Comparison of ENCODE assay signal across 23 cellular contexts in genomic region chr7:44972562-44972961, GRCh38. TPM values are rescaled to one million over a fixed set of nuclear protein-coding genes. Genes with fewer than 3 reads are reported as not detected.
DNase-seq lines count a peak whose midpoint lies in the region; ATAC-seq and TF ChIP-seq lines count a peak whose summit lies in the region.
"Had no signal": no experiment of that assay in that cellular context is flagged by ENCODE, and none has a peak within 500 bp of the region (broad histone marks: within the 10 kb centered on the region; RNA-seq: fewer than 3 reads in every experiment).

No MANE protein-coding gene starts in this region.

- no peaks in the 10 kb centered on the region for H3K27me3 Mint-ChIP-seq in CD4-positive, CD25-positive, alpha-beta regulatory T cell
- H3K27me3 Mint-ChIP-seq in activated naive CD8-positive, alpha-beta T cell treated with anti-CD3 and anti-CD28 coated beads, Interleukin-2, amount 10 ng/mL, durations not matched to agents 7 days and 5 days = no peaks in the 10 kb centered on the region

- H3K27me3 ChIP-seq in CD4-positive, CD25-positive, alpha-beta regulatory T cell (ENCODE audit: control insufficient read depth, insufficient read depth, low read length) = no peaks in the 10 kb centered on the region
- H3K27me3 ChIP-seq in neuronal stem cell (ENCODE audit: control insufficient read depth in 3 of 3, insufficient read depth in 3 of 3, low read depth in 1 of 3, low read length in 3 of 3) (peaks cover 0 to 6% (median 0%) of the 10 kb centered on the region in 3 experiments), PC-3 (ENCODE audit: low read length) (no peaks in the 10 kb centered on the region), smooth muscle cell (ENCODE audit: low read depth) (no peaks in the 10 kb centered on the region)
- H3K27me3 ChIP-seq: esophagus squamous epithelium, ovary, Peyer's patch, testis had no signal

- peaks cover 39% of the 10 kb centered on the region for H3K4me1 ChIP-seq in CD4-positive, CD25-positive, alpha-beta regulatory T cell (ENCODE audit: control insufficient read depth, insufficient read depth, low read length, poor library complexity, severe bottlenecking)
- H3K4me1 ChIP-seq in neuronal stem cell (ENCODE audit: control insufficient read depth in 2 of 2, insufficient read depth in 1 of 2, low read depth in 1 of 2, low read length in 2 of 2) (peaks cover 0 to 4% of the 10 kb centered on the region in 2 donors), PC-3 (ENCODE audit: insufficient read depth, low read length) (no peaks in the 10 kb centered on the region), smooth muscle cell (ENCODE audit: low read depth) (no peaks in the 10 kb centered on the region)
- H3K4me1 ChIP-seq: testis had no signal

- no peaks in the 10 kb centered on the region for H3K9me3 Mint-ChIP-seq in CD4-positive, CD25-positive, alpha-beta regulatory T cell
- no peaks in the 10 kb centered on the region for H3K9me3 Mint-ChIP-seq in activated naive CD8-positive, alpha-beta T cell treated with anti-CD3 and anti-CD28 coated beads, Interleukin-2, amount 10 ng/mL, durations not matched to agents 7 days and 5 days
- H3K9me3 Mint-ChIP-seq: CD8-positive, alpha-beta T cell; WTC11 had no signal

- no TSS peak for BruUV-seq in PC-3 (replicated peaks; lab: Mats Ljungman, UMichigan)

- H3K79me1 ChIP-seq in neuronal stem cell (ENCODE audit: low read depth, low read length) = no peaks in the 10 kb centered on the region

- H3K27ac Mint-ChIP-seq in CD4-positive, CD25-positive, alpha-beta regulatory T cell = peak overlapping the region in 2 of 3 donors; percentile 42 to 80
- H3K27ac Mint-ChIP-seq in activated naive CD8-positive, alpha-beta T cell treated with anti-CD3 and anti-CD28 coated beads, Interleukin-2, amount 10 ng/mL, durations not matched to agents 7 days and 5 days = peak overlapping the region; percentile 67
- H3K27ac Mint-ChIP-seq: WTC11 had no signal

- no peaks in the 10 kb centered on the region for H4K20me1 ChIP-seq in PC-3 (ENCODE audit: low read length)
- no peaks in the 10 kb centered on the region for H4K20me1 ChIP-seq in smooth muscle cell (ENCODE audit: low read depth)

- no peak overlapping the region for H2BK5ac ChIP-seq in neuronal stem cell (ENCODE audit: low read length)

- no peak overlapping the region for H4K8ac ChIP-seq in neuronal stem cell (ENCODE audit: low read depth, low read length)

- no peaks in the 10 kb centered on the region for H3K9me3 ChIP-seq in CD4-positive, CD25-positive, alpha-beta regulatory T cell (ENCODE audit: control insufficient read depth in 2 of 2, low read length in 2 of 2)
- no peaks in the 10 kb centered on the region for H3K9me3 ChIP-seq in KOPT-K1 (ENCODE audit: insufficient read depth, low read length, poor library complexity, severe bottlenecking)
- no peaks in the 10 kb centered on the region for H3K9me3 ChIP-seq in neuronal stem cell (replicated peaks in 1 of 2; ENCODE audit: control insufficient read depth in 2 of 2, insufficient read depth in 1 of 2, low read depth in 1 of 2, low read length in 2 of 2)
- H3K9me3 ChIP-seq in PC-3 (ENCODE audit: low read length) = no peaks in the 10 kb centered on the region
- H3K9me3 ChIP-seq in smooth muscle cell (replicated peaks; ENCODE audit: low read depth) = no peaks in the 10 kb centered on the region
- H3K9me3 ChIP-seq: esophagus squamous epithelium, ovary, Peyer's patch, testis had no signal

- TF ChIP-seq CTCF in PC-3 (conservative IDR thresholded peaks at IDR 0.05; ENCODE audit: low read depth, low read length) = no peak
- no peak for TF ChIP-seq CTCF in smooth muscle cell (IDR thresholded peaks at IDR 0.05; ENCODE audit: borderline replicate concordance, insufficient read depth, poor library complexity, severe bottlenecking)

- no peak overlapping the region for H3K4me3 ChIP-seq in CD4-positive, CD25-positive, alpha-beta regulatory T cell (ENCODE audit: low read depth, low read length)
- H3K4me3 ChIP-seq in neuronal stem cell (ENCODE audit: low read length in 2 of 2) = no peak overlapping the region
- H3K4me3 ChIP-seq in PC-3 (ENCODE audit: low read length) = no peak overlapping the region
- no peak overlapping the region for H3K4me3 ChIP-seq in smooth muscle cell
- H3K4me3 ChIP-seq: esophagus squamous epithelium, ovary, Peyer's patch, testis had no signal

- H3K9ac ChIP-seq in neuronal stem cell (ENCODE audit: low read depth, low read length, poor library complexity) = no peak overlapping the region
- H3K9ac ChIP-seq in PC-3 (ENCODE audit: low read length) = no peak overlapping the region
- no peak overlapping the region for H3K9ac ChIP-seq in smooth muscle cell (ENCODE audit: low read depth)

- ATAC-seq in CD4-positive, CD25-positive, alpha-beta regulatory T cell (ENCODE audit: low read depth in 2 of 2) = no peak
- no peak for ATAC-seq in activated naive CD8-positive, alpha-beta T cell treated with anti-CD3 and anti-CD28 coated beads, Interleukin-2, amount 10 ng/mL, durations not matched to agents 7 days and 5 days (ENCODE audit: low read depth)
- ATAC-seq in HG02763 (IDR thresholded peaks at IDR 0.05; ENCODE audit: unreplicated experiment) (no peak), PC-3 (no peak)
- ATAC-seq: CD8-positive, alpha-beta T cell; left cardiac atrium; right cardiac atrium; WTC11 had no signal

- no peak overlapping the region for H3K27ac ChIP-seq in CD4-positive, CD25-positive, alpha-beta regulatory T cell (ENCODE audit: insufficient read depth, low read length, poor library complexity, severe bottlenecking)
- H3K27ac ChIP-seq in KOPT-K1 (ENCODE audit: low read depth, low read length, poor library complexity, severe bottlenecking) (peak overlapping the region; percentile 18), neuronal stem cell (replicated peaks; ENCODE audit: low read length) (no peak overlapping the region), PC-3 (ENCODE audit: low read length) (no peak overlapping the region), smooth muscle cell (ENCODE audit: low read depth) (no peak overlapping the region)
- H3K27ac ChIP-seq: esophagus squamous epithelium, ovary, Peyer's patch, testis had no signal

- H2AFZ ChIP-seq in neuronal stem cell (ENCODE audit: low read length) (peak overlapping the region; percentile 76), PC-3 (ENCODE audit: low read length) (no peak overlapping the region), smooth muscle cell (ENCODE audit: low read depth) (no peak overlapping the region)

- H3K9me2 ChIP-seq in PC-3 (replicated peaks; ENCODE audit: low read length) = no peaks in the 10 kb centered on the region

- no peak overlapping the region for H2BK15ac ChIP-seq in neuronal stem cell (ENCODE audit: low read length)

- H2BK120ac ChIP-seq in neuronal stem cell (ENCODE audit: low read depth, low read length) = no peak overlapping the region

- no peak overlapping the region for H3K4ac ChIP-seq in neuronal stem cell (ENCODE audit: low read length)

- no peak overlapping the region for H3K23ac ChIP-seq in neuronal stem cell (ENCODE audit: low read depth, low read length, poor library complexity)

- peaks cover 86% of the 10 kb centered on the region for H3K36me3 ChIP-seq in CD4-positive, CD25-positive, alpha-beta regulatory T cell (ENCODE audit: control insufficient read depth, insufficient read depth, low read length)
- peaks cover 98% of the 10 kb centered on the region for H3K36me3 ChIP-seq in KOPT-K1 (ENCODE audit: insufficient read depth, low read length)
- H3K36me3 ChIP-seq in neuronal stem cell (replicated peaks in 1 of 2; ENCODE audit: control insufficient read depth in 2 of 2, insufficient read depth in 2 of 2, low read length in 2 of 2) = peaks cover 0 to 3% of the 10 kb centered on the region in 2 donors
- H3K36me3 ChIP-seq in PC-3 (ENCODE audit: low read depth, low read length) = no peaks in the 10 kb centered on the region
- no peaks in the 10 kb centered on the region for H3K36me3 ChIP-seq in smooth muscle cell (ENCODE audit: low read depth)
- H3K36me3 ChIP-seq: ovary had no signal

- no peak overlapping the region for H3K18ac ChIP-seq in neuronal stem cell (ENCODE audit: low read length)

- POLR2A ChIA-PET in activated naive CD8-positive, alpha-beta T cell treated with anti-CD3 and anti-CD28 coated beads, Interleukin-2, amount 10 ng/mL, durations not matched to agents 7 days and 5 days (lab: Charles Lee) = interaction anchor here (0.6 to 14.8 kb wide), 17 partner anchors 8 to 163 kb away, joined by 3 to 202 read pairs (median 5); partner anchors contain the start of genes CCM2, NACAD and TBRG4
- POLR2A ChIA-PET in PC-3 (lab: Charles Lee; ENCODE audit: unreplicated experiment) = no interaction called here

- H3K4me3 Mint-ChIP-seq in CD4-positive, CD25-positive, alpha-beta regulatory T cell = peak overlapping the region in 1 of 4 donors; percentile 32
- H3K4me3 Mint-ChIP-seq in activated naive CD8-positive, alpha-beta T cell treated with anti-CD3 and anti-CD28 coated beads, Interleukin-2, amount 10 ng/mL, durations not matched to agents 7 days and 5 days = no peak overlapping the region
- H3K4me3 Mint-ChIP-seq: CD8-positive, alpha-beta T cell; WTC11 had no signal

- no CpG with 5 or more reads among the region's 3 CpGs for WGBS in neuronal stem cell (ENCODE audit: extremely low coverage in 2 of 2, insufficient read length in 2 of 2, insufficient replicate concordance in 1 of 2), 2 donors
- 87% methylated on average over 3 of the region's 3 CpGs for WGBS in smooth muscle cell (ENCODE audit: low lambda C conversion rate)

- H3K4me1 Mint-ChIP-seq in CD4-positive, CD25-positive, alpha-beta regulatory T cell = peaks cover 0 to 59% (median 20%) of the 10 kb centered on the region in 4 donors
- H3K4me1 Mint-ChIP-seq in activated naive CD8-positive, alpha-beta T cell treated with anti-CD3 and anti-CD28 coated beads, Interleukin-2, amount 10 ng/mL, durations not matched to agents 7 days and 5 days = peaks cover 23% of the 10 kb centered on the region
- H3K4me1 Mint-ChIP-seq: WTC11 had no signal

- H3K4me2 ChIP-seq in neuronal stem cell (ENCODE audit: insufficient read depth, low read length, poor library complexity, severe bottlenecking) = no peak overlapping the region
- no peak overlapping the region for H3K4me2 ChIP-seq in PC-3 (ENCODE audit: low read length)
- no peak overlapping the region for H3K4me2 ChIP-seq in smooth muscle cell

- CTCF ChIA-PET in PC-3 (lab: Charles Lee) = interaction anchor here (0.6 to 1.8 kb wide), 3 partner anchors 27 to 163 kb away, joined by 3 to 15 read pairs (median 4); partner anchors contain the start of gene CCM2

- no peak overlapping the region for H2BK12ac ChIP-seq in neuronal stem cell (ENCODE audit: low read length)

- H3F3A ChIP-seq in PC-3 (ENCODE audit: low read length, unreplicated experiment) (no peaks in the 10 kb centered on the region), smooth muscle cell (ENCODE audit: low read depth) (no peaks in the 10 kb centered on the region)

- H3K79me2 ChIP-seq in PC-3 (ENCODE audit: low read length) (no peaks in the 10 kb centered on the region), smooth muscle cell (ENCODE audit: low read depth) (no peaks in the 10 kb centered on the region)

- intact Hi-C loops in PC-3 (cut with micrococcal nuclease) = no loop called here

- H4K91ac ChIP-seq in neuronal stem cell (ENCODE audit: low read depth, low read length, poor library complexity) = no peak overlapping the region

- H3K14ac ChIP-seq in neuronal stem cell (ENCODE audit: low read length) = no peak overlapping the region

- no peak for DNase-seq in CD4-positive, CD25-positive, alpha-beta regulatory T cell
- DNase-seq in activated naive CD8-positive, alpha-beta T cell treated with anti-CD3 and anti-CD28 coated beads, Interleukin-2, amount 10 ng/mL, durations not matched to agents 7 days and 5 days = no peak
- DNase-seq in neuronal stem cell (ENCODE audit: low spot score) (no peak), PC-3 (no peak), smooth muscle cell (lab: John Stamatoyannopoulos, UW; ENCODE audit: unreplicated experiment) (no peak)
- DNase-seq: activated gamma-delta T cell treated with Interleukin-2 at 50 U/mL for 16 hours; CD8-positive, alpha-beta T cell; effector CD8-positive, alpha-beta T cell; esophagus squamous epithelium; left cardiac atrium; mesenchymal stem cell; NCI-H1092; right cardiac atrium; T-helper 2 cell; testis had no signal

- no peak overlapping the region for H2AK5ac ChIP-seq in neuronal stem cell (ENCODE audit: low read depth, low read length)

- H3K36me3 Mint-ChIP-seq in CD4-positive, CD25-positive, alpha-beta regulatory T cell = peaks cover 17% of the 10 kb centered on the region
- peaks cover 37% of the 10 kb centered on the region for H3K36me3 Mint-ChIP-seq in activated naive CD8-positive, alpha-beta T cell treated with anti-CD3 and anti-CD28 coated beads, Interleukin-2, amount 10 ng/mL, durations not matched to agents 7 days and 5 days
- H3K36me3 Mint-ChIP-seq: WTC11 had no signal

RNA-seq across cellular contexts. Expression of gene MYO1G, which starts 6.3 kb away (rescaled TPM):
- 427 TPM for total RNA-seq in CD4-positive, CD25-positive, alpha-beta regulatory T cell
- polyA plus RNA-seq in CD4-positive, CD25-positive, alpha-beta regulatory T cell = 100 to 1,000 TPM; 132 to 229 (median 160) TPM
- 100 to 1,000 TPM; 382 to 403 TPM for total RNA-seq in activated naive CD8-positive, alpha-beta T cell treated with anti-CD3 and anti-CD28 coated beads, Interleukin-2, amount 10 ng/mL, durations not matched to agents 7 days and 5 days
- polyA plus RNA-seq in neuronal stem cell (2013, experiment 1 of 2) = 0.03 TPM
- 0.06 TPM for polyA plus RNA-seq in neuronal stem cell (2013, experiment 2 of 2)
- 0.11 and 0.17 TPM in 2 replicates for total RNA-seq in PC-3 (2014; rRNA removed)
- total RNA-seq in smooth muscle cell = 0.04 and 0.27 TPM in 2 replicates
- 0.31 TPM in 1 of 2 replicates, not detected in the other for polyA plus RNA-seq in smooth muscle cell
- total RNA-seq: H4, HT1080, LHCN-M2 had no signal

RNA-seq across cellular contexts. Expression of gene CCM2, which starts 27.4 kb away (rescaled TPM):
- 190 TPM for total RNA-seq in CD4-positive, CD25-positive, alpha-beta regulatory T cell
- 100 to 1,000 TPM; 139 to 163 (median 156) TPM for polyA plus RNA-seq in CD4-positive, CD25-positive, alpha-beta regulatory T cell
- total RNA-seq in activated naive CD8-positive, alpha-beta T cell treated with anti-CD3 and anti-CD28 coated beads, Interleukin-2, amount 10 ng/mL, durations not matched to agents 7 days and 5 days = 100 to 1,000 TPM; 126 to 132 TPM
- polyA plus RNA-seq in neuronal stem cell (2013, experiment 1 of 2) = 29.8 TPM
- 30.1 TPM for polyA plus RNA-seq in neuronal stem cell (2013, experiment 2 of 2)
- total RNA-seq in PC-3 (2014; rRNA removed) (56.6 and 61.5 TPM in 2 replicates), smooth muscle cell (32.6 and 32.9 TPM in 2 replicates)
- polyA plus RNA-seq in smooth muscle cell = 85.5 and 86.9 TPM in 2 replicates

Comparison
In these comparisons a context has a peak if more than half of its experiments do, and no peak if none do; other contexts are left out.
1. RNA of gene MYO1G, which starts 6.3 kb away (total RNA-seq): 427 TPM in CD4-positive, CD25-positive, alpha-beta regulatory T cell (single experiment) and 382 to 403 TPM in activated naive CD8-positive, alpha-beta T cell treated with anti-CD3 and anti-CD28 coated beads, Interleukin-2, amount 10 ng/mL, durations not matched to agents 7 days and 5 days; 0.04 to 0.27 TPM in smooth muscle cell and 0.11 to 0.17 TPM in PC-3; every median in the first group is over 100 times any median in the second.